20 cellular contexts compared by ENCODE assay signal in the genomic region with DNA sequence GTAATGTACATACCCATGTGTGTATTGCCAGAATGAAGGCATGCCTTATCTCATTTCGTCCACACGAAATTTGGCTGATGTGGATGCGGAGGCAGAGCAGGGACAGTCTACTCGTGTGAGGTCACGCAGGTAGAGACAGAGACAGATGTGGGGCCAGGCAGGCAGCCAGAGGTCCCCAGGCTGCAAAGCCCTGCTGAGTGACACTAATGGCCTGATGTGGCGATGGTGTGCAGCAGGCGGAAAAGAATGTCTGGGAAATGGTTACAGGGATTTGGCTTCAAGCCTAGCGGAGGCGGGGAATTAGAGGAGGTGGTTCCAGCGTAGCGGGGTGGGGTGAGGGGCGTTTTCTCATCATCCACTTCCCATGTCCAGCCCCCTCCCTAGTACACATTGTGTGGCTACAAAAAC. TPM values are rescaled to one million over a fixed set of nuclear protein-coding genes. Genes with fewer than 3 reads are reported as not detected.
DNase-seq lines count a peak whose midpoint lies in the region; ATAC-seq, FAIRE-seq and TF ChIP-seq lines count a peak whose summit lies in the region.
"Had no signal": no experiment of that assay in that cellular context is flagged by ENCODE, and none has a peak within 500 bp of the region (broad histone marks: within the 10 kb centered on the region; RNA-seq: fewer than 3 reads in every experiment).

No MANE protein-coding gene starts in this region.

- 18 to 23% (median 22%) methylated on average over 11 to 12 of the region's 12 CpGs for WGBS in stomach, 5 donors

- peak; percentile 89 for FAIRE-seq in islet of Langerhans (lab: Jason Lieb, UNC)
- FAIRE-seq: frontal cortex had no signal

- TF ChIP-seq POLR2A in stomach (IDR thresholded peaks at IDR 0.05) (no peak), vagina (IDR thresholded peaks at IDR 0.05) (no peak)

- no peaks in the 10 kb centered on the region for H3K36me3 ChIP-seq in stomach
- no peaks in the 10 kb centered on the region for H3K36me3 ChIP-seq in vagina
- H3K36me3 ChIP-seq: sigmoid colon had no signal

- H3K9me3 ChIP-seq in stomach (no peaks in the 10 kb centered on the region), vagina (no peaks in the 10 kb centered on the region)

- no peak for TF ChIP-seq CTCF in stomach (IDR thresholded peaks at IDR 0.05)
- TF ChIP-seq CTCF in vagina (IDR thresholded peaks at IDR 0.05) = no peak

- ATAC-seq in GM18858 (IDR thresholded peaks at IDR 0.05; ENCODE audit: unreplicated experiment) = no peak
- ATAC-seq: activated naive CD4-positive, alpha-beta T cell treated with anti-CD3 and anti-CD28 coated beads, Interleukin-2, amount 50 U/mL, for 72 hours; stimulated activated memory B cell treated with anti-CD40 and anti-IgM and Interleukin-4, amounts not matched to agents 10 μg/mL and 1 μg/mL and 100 μg/mL, for 72 hours; WTC11 had no signal

- no peak for TF ChIP-seq EP300 in stomach (IDR thresholded peaks at IDR 0.05)

- H3K27ac ChIP-seq in stomach = no peak overlapping the region
- no peak overlapping the region for H3K27ac ChIP-seq in vagina
- H3K27ac ChIP-seq: sigmoid colon had no signal

- H3K27me3 ChIP-seq in stomach (peaks cover 0 to 76% (median 17%) of the 10 kb centered on the region in 3 donors), vagina (no peaks in the 10 kb centered on the region)

- H3K4me3 ChIP-seq in stomach = no peak overlapping the region
- H3K4me3 ChIP-seq in vagina = no peak overlapping the region
- H3K4me3 ChIP-seq: sigmoid colon had no signal

- intact Hi-C loops in stomach (cut with DNase I; ENCODE audit: low total_unique reads) = no loop called here
- intact Hi-C loops in vagina (cut with DNase I) = no loop called here

- H3K4me1 ChIP-seq in stomach (peaks cover 0 to 7% (median 0%) of the 10 kb centered on the region in 4 donors), vagina (peaks cover 4% of the 10 kb centered on the region)
- H3K4me1 ChIP-seq: sigmoid colon had no signal

- DNase-seq in NCI-H1417 (lab: John Stamatoyannopoulos, UW) = peak in 2 of 3 experiments; percentile 7 to 35
- DNase-seq in NCI-H1417 treated with DMSO at 0.1 percent for 48 hours (lab: John Stamatoyannopoulos, UW) = no peak
- peak; percentile 61 for DNase-seq in NCI-H2227 (lab: John Stamatoyannopoulos, UW; ENCODE audit: unreplicated experiment)
- DNase-seq in stomach = peak; percentile 30
- no peak for DNase-seq in vagina (ENCODE audit: extremely low spot score in 2 of 2)
- DNase-seq in activated CD4-positive, alpha-beta T cell treated with anti-CD3 and anti-CD28 coated beads for 48 hours = no peak
- DNase-seq: 8988T; activated CD8-positive, alpha-beta memory T cell treated with anti-CD3 and anti-CD28 coated beads, Interleukin-2, amount 50 U/mL, for 4 hours; CD8-positive, alpha-beta memory T cell; Karpas-422; NCI-H187 treated with DMSO at 0.1 percent for 48 hours; sigmoid colon had no signal

RNA-seq across cellular contexts. Expression of a gene that starts 4.2 kb away (rescaled TPM):
- total RNA-seq in stomach (not detected), vagina (not detected)
- polyA plus RNA-seq in stomach = not detected
- total RNA-seq: activated naive CD4-positive, alpha-beta T cell treated with anti-CD3 and anti-CD28 coated beads, Interleukin-2, amount 50 U/mL, for 72 hours; CD8-positive, alpha-beta memory T cell; frontal cortex; kidney epithelial cell; OCI-LY7; sigmoid colon had no signal
- polyA plus RNA-seq: CD8-positive, alpha-beta memory T cell; sigmoid colon had no signal

RNA-seq across cellular contexts. Expression of a gene that starts 36.1 kb away (rescaled TPM):
- total RNA-seq in stomach (100 to 1,000 TPM in 1 of 5 donors, 10 to 100 TPM in 4; 21.6 to 392 (median 62.5) TPM), vagina (51.6 TPM)
- 10 to 100 TPM; 23.7 to 54.2 (median 27.9) TPM for polyA plus RNA-seq in stomach
- total RNA-seq: activated naive CD4-positive, alpha-beta T cell treated with anti-CD3 and anti-CD28 coated beads, Interleukin-2, amount 50 U/mL, for 72 hours; CD8-positive, alpha-beta memory T cell; OCI-LY7 had no signal
- polyA plus RNA-seq: CD8-positive, alpha-beta memory T cell had no signal

Comparison
In these comparisons a context has a peak if more than half of its experiments do, and no peak if none do; other contexts are left out.
1. DNase-seq: peak in NCI-H1417 (2 of 3), NCI-H2227 (single experiment) and stomach (single experiment); none in NCI-H1417 treated with DMSO at 0.1 percent for 48 hours (single experiment), vagina (0 of 2) and activated CD4-positive, alpha-beta T cell treated with anti-CD3 and anti-CD28 coated beads for 48 hours (single experiment).